In the genomic region with DNA sequence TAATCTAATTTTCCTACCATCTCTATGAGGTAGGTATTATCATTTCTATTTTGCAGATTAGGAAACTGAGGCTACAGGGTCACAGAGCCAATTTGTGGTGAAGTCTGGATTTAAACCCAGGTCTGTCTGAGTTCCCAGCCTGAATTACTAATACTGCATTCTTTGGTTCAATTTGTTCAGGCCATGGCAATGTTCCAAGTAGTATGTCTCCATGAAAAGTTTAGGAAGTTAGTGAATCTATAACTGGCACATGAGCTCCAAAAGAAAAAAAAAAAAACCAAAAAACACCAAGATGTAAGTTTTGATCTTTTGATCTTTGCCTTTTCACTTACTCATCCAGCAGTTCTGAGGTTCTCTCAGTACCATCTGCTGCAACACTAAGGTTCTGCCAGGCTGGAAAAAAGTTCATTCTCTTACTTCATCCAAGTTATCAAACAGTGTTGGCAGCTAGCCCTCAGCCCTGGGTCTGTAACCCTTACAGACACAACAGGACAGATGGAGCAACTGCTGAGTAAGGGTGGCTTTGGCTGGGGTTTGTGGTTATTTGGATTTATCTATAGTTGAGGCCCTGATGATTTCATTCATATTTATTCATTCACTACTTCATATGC, we compare ENCODE assay signal across 2 cellular contexts.
TF ChIP-seq lines count a peak whose summit lies in the region.

No MANE protein-coding gene starts in this region.

TF ChIP-seq in liver, 16 proteins besides CTCF, POLR2A, EP300 and RAD21:
- peak in 1 of 2 donors; percentile 58 for TF ChIP-seq EGR1 (IDR thresholded peaks at IDR 0.05; ENCODE audit: low read depth in 2 of 2)
- TF ChIP-seq SP1 (IDR thresholded peaks at IDR 0.05), result peak; percentile 68
- TF ChIP-seq, protein P1, sequence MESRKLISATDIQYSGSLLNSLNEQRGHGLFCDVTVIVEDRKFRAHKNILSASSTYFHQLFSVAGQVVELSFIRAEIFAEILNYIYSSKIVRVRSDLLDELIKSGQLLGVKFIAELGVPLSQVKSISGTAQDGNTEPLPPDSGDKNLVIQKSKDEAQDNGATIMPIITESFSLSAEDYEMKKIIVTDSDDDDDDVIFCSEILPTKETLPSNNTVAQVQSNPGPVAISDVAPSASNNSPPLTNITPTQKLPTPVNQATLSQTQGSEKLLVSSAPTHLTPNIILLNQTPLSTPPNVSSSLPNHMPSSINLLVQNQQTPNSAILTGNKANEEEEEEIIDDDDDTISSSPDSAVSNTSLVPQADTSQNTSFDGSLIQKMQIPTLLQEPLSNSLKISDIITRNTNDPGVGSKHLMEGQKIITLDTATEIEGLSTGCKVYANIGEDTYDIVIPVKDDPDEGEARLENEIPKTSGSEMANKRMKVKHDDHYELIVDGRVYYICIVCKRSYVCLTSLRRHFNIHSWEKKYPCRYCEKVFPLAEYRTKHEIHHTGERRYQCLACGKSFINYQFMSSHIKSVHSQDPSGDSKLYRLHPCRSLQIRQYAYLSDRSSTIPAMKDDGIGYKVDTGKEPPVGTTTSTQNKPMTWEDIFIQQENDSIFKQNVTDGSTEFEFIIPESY (IDR thresholded peaks at IDR 0.05), result peak; percentile 87
- TF ChIP-seq, protein P2, sequence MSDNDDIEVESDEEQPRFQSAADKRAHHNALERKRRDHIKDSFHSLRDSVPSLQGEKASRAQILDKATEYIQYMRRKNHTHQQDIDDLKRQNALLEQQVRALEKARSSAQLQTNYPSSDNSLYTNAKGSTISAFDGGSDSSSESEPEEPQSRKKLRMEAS (IDR thresholded peaks at IDR 0.05), result peak; percentile 72
- peak; percentile 23 for TF ChIP-seq YY1 (IDR thresholded peaks at IDR 0.05)
- peak; percentile 51 for TF ChIP-seq NR2F2 (IDR thresholded peaks at IDR 0.05)
- no peak for TF ChIP-seq HNF4G (IDR thresholded peaks at IDR 0.05)
- no peak for TF ChIP-seq GABPA (IDR thresholded peaks at IDR 0.05 in 1 of 2, conservative IDR thresholded peaks at IDR 0.05 in 1 of 2)
- no peak for TF ChIP-seq FOXA2 (IDR thresholded peaks at IDR 0.05)
- peak; percentile 83 to 92 for TF ChIP-seq HNF4A (conservative IDR thresholded peaks at IDR 0.05)
- TF ChIP-seq TAF1 (conservative IDR thresholded peaks at IDR 0.05), result no peak
- peak; percentile 60 to 92 for TF ChIP-seq JUND (IDR thresholded peaks at IDR 0.05)
- TF ChIP-seq, protein P3, sequence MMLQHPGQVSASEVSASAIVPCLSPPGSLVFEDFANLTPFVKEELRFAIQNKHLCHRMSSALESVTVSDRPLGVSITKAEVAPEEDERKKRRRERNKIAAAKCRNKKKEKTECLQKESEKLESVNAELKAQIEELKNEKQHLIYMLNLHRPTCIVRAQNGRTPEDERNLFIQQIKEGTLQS (IDR thresholded peaks at IDR 0.05), result peak; percentile 33
- TF ChIP-seq FOXA1 (IDR thresholded peaks at IDR 0.05), result no peak
- TF ChIP-seq, protein P4, sequence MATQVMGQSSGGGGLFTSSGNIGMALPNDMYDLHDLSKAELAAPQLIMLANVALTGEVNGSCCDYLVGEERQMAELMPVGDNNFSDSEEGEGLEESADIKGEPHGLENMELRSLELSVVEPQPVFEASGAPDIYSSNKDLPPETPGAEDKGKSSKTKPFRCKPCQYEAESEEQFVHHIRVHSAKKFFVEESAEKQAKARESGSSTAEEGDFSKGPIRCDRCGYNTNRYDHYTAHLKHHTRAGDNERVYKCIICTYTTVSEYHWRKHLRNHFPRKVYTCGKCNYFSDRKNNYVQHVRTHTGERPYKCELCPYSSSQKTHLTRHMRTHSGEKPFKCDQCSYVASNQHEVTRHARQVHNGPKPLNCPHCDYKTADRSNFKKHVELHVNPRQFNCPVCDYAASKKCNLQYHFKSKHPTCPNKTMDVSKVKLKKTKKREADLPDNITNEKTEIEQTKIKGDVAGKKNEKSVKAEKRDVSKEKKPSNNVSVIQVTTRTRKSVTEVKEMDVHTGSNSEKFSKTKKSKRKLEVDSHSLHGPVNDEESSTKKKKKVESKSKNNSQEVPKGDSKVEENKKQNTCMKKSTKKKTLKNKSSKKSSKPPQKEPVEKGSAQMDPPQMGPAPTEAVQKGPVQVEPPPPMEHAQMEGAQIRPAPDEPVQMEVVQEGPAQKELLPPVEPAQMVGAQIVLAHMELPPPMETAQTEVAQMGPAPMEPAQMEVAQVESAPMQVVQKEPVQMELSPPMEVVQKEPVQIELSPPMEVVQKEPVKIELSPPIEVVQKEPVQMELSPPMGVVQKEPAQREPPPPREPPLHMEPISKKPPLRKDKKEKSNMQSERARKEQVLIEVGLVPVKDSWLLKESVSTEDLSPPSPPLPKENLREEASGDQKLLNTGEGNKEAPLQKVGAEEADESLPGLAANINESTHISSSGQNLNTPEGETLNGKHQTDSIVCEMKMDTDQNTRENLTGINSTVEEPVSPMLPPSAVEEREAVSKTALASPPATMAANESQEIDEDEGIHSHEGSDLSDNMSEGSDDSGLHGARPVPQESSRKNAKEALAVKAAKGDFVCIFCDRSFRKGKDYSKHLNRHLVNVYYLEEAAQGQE (IDR thresholded peaks at IDR 0.05), result peak; percentile 62
- TF ChIP-seq RXRA (IDR thresholded peaks at IDR 0.05), result peak; percentile 88 to 95

TF ChIP-seq in HepG2, 621 proteins besides CTCF, POLR2A, EP300 and RAD21:
- TF ChIP-seq MATR3 (CRISPR knock-in tag; IDR thresholded peaks at IDR 0.05) (no peak), ZNF124 (CRISPR knock-in tag; IDR thresholded peaks at IDR 0.05) (no peak), MIXL1 (CRISPR knock-in tag; IDR thresholded peaks at IDR 0.05) (no peak), ATF7 (IDR thresholded peaks at IDR 0.05) (no peak), ATF7 (CRISPR knock-in tag; IDR thresholded peaks at IDR 0.05) (no peak), MXD4 (CRISPR knock-in tag; IDR thresholded peaks at IDR 0.05) (no peak), SALL2 (CRISPR knock-in tag; IDR thresholded peaks at IDR 0.05) (no peak), JDP2 (CRISPR knock-in tag; IDR thresholded peaks at IDR 0.05; ENCODE audit: borderline replicate concordance) (no peak), NFE2 (CRISPR knock-in tag; IDR thresholded peaks at IDR 0.05) (no peak), RAD51 (IDR thresholded peaks at IDR 0.05; ENCODE audit: borderline replicate concordance) (no peak)
- TF ChIP-seq, protein P5, sequence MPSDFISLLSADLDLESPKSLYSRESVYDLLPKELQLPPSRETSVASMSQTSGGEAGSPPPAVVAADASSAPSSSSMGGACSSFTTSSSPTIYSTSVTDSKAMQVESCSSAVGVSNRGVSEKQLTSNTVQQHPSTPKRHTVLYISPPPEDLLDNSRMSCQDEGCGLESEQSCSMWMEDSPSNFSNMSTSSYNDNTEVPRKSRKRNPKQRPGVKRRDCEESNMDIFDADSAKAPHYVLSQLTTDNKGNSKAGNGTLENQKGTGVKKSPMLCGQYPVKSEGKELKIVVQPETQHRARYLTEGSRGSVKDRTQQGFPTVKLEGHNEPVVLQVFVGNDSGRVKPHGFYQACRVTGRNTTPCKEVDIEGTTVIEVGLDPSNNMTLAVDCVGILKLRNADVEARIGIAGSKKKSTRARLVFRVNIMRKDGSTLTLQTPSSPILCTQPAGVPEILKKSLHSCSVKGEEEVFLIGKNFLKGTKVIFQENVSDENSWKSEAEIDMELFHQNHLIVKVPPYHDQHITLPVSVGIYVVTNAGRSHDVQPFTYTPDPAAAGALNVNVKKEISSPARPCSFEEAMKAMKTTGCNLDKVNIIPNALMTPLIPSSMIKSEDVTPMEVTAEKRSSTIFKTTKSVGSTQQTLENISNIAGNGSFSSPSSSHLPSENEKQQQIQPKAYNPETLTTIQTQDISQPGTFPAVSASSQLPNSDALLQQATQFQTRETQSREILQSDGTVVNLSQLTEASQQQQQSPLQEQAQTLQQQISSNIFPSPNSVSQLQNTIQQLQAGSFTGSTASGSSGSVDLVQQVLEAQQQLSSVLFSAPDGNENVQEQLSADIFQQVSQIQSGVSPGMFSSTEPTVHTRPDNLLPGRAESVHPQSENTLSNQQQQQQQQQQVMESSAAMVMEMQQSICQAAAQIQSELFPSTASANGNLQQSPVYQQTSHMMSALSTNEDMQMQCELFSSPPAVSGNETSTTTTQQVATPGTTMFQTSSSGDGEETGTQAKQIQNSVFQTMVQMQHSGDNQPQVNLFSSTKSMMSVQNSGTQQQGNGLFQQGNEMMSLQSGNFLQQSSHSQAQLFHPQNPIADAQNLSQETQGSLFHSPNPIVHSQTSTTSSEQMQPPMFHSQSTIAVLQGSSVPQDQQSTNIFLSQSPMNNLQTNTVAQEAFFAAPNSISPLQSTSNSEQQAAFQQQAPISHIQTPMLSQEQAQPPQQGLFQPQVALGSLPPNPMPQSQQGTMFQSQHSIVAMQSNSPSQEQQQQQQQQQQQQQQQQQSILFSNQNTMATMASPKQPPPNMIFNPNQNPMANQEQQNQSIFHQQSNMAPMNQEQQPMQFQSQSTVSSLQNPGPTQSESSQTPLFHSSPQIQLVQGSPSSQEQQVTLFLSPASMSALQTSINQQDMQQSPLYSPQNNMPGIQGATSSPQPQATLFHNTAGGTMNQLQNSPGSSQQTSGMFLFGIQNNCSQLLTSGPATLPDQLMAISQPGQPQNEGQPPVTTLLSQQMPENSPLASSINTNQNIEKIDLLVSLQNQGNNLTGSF (CRISPR knock-in tag; IDR thresholded peaks at IDR 0.05), result no peak
- TF ChIP-seq, protein P6, sequence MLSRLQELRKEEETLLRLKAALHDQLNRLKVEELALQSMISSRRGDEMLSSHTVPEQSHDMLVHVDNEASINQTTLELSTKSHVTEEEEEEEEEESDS (CRISPR knock-in tag; IDR thresholded peaks at IDR 0.05; ENCODE audit: borderline replicate concordance), result no peak
- TF ChIP-seq, protein P7, sequence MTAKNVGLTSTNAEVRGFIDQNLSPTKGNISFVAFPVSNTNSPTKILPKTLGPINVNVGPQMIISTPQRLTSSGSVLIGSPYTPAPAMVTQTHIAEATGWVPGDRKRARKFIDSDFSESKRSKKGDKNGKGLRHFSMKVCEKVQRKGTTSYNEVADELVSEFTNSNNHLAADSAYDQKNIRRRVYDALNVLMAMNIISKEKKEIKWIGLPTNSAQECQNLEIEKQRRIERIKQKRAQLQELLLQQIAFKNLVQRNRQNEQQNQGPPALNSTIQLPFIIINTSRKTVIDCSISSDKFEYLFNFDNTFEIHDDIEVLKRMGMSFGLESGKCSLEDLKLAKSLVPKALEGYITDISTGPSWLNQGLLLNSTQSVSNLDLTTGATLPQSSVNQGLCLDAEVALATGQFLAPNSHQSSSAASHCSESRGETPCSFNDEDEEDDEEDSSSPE (CRISPR knock-in tag; IDR thresholded peaks at IDR 0.05), result no peak
- TF ChIP-seq, protein P8, sequence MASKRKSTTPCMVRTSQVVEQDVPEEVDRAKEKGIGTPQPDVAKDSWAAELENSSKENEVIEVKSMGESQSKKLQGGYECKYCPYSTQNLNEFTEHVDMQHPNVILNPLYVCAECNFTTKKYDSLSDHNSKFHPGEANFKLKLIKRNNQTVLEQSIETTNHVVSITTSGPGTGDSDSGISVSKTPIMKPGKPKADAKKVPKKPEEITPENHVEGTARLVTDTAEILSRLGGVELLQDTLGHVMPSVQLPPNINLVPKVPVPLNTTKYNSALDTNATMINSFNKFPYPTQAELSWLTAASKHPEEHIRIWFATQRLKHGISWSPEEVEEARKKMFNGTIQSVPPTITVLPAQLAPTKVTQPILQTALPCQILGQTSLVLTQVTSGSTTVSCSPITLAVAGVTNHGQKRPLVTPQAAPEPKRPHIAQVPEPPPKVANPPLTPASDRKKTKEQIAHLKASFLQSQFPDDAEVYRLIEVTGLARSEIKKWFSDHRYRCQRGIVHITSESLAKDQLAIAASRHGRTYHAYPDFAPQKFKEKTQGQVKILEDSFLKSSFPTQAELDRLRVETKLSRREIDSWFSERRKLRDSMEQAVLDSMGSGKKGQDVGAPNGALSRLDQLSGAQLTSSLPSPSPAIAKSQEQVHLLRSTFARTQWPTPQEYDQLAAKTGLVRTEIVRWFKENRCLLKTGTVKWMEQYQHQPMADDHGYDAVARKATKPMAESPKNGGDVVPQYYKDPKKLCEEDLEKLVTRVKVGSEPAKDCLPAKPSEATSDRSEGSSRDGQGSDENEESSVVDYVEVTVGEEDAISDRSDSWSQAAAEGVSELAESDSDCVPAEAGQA (IDR thresholded peaks at IDR 0.05; ENCODE audit: low read depth), result no peak
- TF ChIP-seq, protein P8 (CRISPR knock-in tag; IDR thresholded peaks at IDR 0.05; ENCODE audit: borderline replicate concordance), result no peak
- TF ChIP-seq, protein P9, sequence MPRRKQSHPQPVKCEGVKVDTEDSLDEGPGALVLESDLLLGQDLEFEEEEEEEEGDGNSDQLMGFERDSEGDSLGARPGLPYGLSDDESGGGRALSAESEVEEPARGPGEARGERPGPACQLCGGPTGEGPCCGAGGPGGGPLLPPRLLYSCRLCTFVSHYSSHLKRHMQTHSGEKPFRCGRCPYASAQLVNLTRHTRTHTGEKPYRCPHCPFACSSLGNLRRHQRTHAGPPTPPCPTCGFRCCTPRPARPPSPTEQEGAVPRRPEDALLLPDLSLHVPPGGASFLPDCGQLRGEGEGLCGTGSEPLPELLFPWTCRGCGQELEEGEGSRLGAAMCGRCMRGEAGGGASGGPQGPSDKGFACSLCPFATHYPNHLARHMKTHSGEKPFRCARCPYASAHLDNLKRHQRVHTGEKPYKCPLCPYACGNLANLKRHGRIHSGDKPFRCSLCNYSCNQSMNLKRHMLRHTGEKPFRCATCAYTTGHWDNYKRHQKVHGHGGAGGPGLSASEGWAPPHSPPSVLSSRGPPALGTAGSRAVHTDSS (CRISPR knock-in tag; conservative IDR thresholded peaks at IDR 0.05), result no peak
